In genomic region chr1:27671964-27672749, GRCh38 we compare ENCODE assay signal across 1 cellular context.
TF ChIP-seq lines count a peak whose summit lies in the region.

Gene IFI6 (minus strand): TSS chr1:27672192. CDS start chr1:27669314, 2,878 bp downstream.

TF ChIP-seq in K562, 482 proteins besides CTCF, POLR2A, EP300 and RAD21 (continued from another document and continues in another):
- TF ChIP-seq ZBTB11 (CRISPR knock-in tag; IDR thresholded peaks at IDR 0.05) (0 out of 6 replicates have a peak, but pooled peaks of 1 of the 3 experiments have one; percentile 60), ARID2 (IDR thresholded peaks at IDR 0.05) (no peak), MBD2 (IDR thresholded peaks at IDR 0.05; ENCODE audit: borderline replicate concordance, low read depth) (0 out of 2 replicates have a peak, but pooled peaks have one; percentile 23), NFIC (IDR thresholded peaks at IDR 0.05) (no peak), TARDBP (IDR thresholded peaks at IDR 0.05) (no peak), MCM2 (IDR thresholded peaks at IDR 0.05; ENCODE audit: low read depth) (no peak), MEF2A (IDR thresholded peaks at IDR 0.05; ENCODE audit: control insufficient read depth, low read depth, low read length) (no peak; the same call in 1 of the 2 replicates), ZNF282 (CRISPR knock-in tag; IDR thresholded peaks at IDR 0.05) (no peak), NR2C1 (IDR thresholded peaks at IDR 0.05) (no peak), NR2C1 (tag; IDR thresholded peaks at IDR 0.05) (no peak), ERF (CRISPR knock-in tag; IDR thresholded peaks at IDR 0.05) (no peak), BRF1 (IDR thresholded peaks at IDR 0.05; ENCODE audit: borderline replicate concordance, extremely low read depth, insufficient read length) (no peak), NFRKB (IDR thresholded peaks at IDR 0.05; ENCODE audit: low read depth) (no peak), NFE2L1 (tag; IDR thresholded peaks at IDR 0.05; ENCODE audit: borderline replicate concordance, low read depth) (no peak), KLF16 (IDR thresholded peaks at IDR 0.05) (no peak; the same call in 1 of the 2 replicates), FOSL1 (tag; conservative IDR thresholded peaks at IDR 0.05) (peak; percentile 44; the same call in 1 of the 2 replicates), PHF21A (IDR thresholded peaks at IDR 0.05; ENCODE audit: borderline replicate concordance, low read depth) (no peak), FOS (IDR thresholded peaks at IDR 0.05; ENCODE audit: extremely low read depth, insufficient read length) (peak; percentile 37), IFI16 (CRISPR knock-in tag; IDR thresholded peaks at IDR 0.05) (no peak), SP2 (IDR thresholded peaks at IDR 0.05; ENCODE audit: extremely low read depth, low read depth, low read length, poor library complexity, severe bottlenecking) (no peak), CAMTA2 (CRISPR knock-in tag; conservative IDR thresholded peaks at IDR 0.05) (no peak), RBM15 (IDR thresholded peaks at IDR 0.05; ENCODE audit: insufficient read depth, low read length) (no peak), NR1H2 (CRISPR knock-in tag; IDR thresholded peaks at IDR 0.05) (no peak), RNF2 (IDR thresholded peaks at IDR 0.05) (no peak), TCF7 (IDR thresholded peaks at IDR 0.05; ENCODE audit: borderline replicate concordance) (no peak), ZNF174 (CRISPR knock-in tag; IDR thresholded peaks at IDR 0.05) (no peak), ZMIZ1 (IDR thresholded peaks at IDR 0.05; ENCODE audit: low read depth in 2 of 2, low read length in 2 of 2) (0 out of 4 replicates have a peak, but pooled peaks of 1 of the 2 experiments have one; percentile 31), POU5F1 (IDR thresholded peaks at IDR 0.05; ENCODE audit: borderline replicate concordance, low read depth, low read length, partially characterized antibody) (peak; percentile 15), SMARCC2 (IDR thresholded peaks at IDR 0.05; ENCODE audit: low read depth) (0 out of 2 replicates have a peak, but pooled peaks have one; percentile 38), CBX8 (IDR thresholded peaks at IDR 0.05; ENCODE audit: borderline replicate concordance, extremely low read depth, low read depth, low read length, poor library complexity, severe bottlenecking) (no peak), ATF6 (CRISPR knock-in tag; IDR thresholded peaks at IDR 0.05) (no peak), ZNF766 (CRISPR knock-in tag; conservative IDR thresholded peaks at IDR 0.05) (0 out of 2 replicates have a peak, but pooled peaks have one; percentile 33)
- TF ChIP-seq, protein P1, sequence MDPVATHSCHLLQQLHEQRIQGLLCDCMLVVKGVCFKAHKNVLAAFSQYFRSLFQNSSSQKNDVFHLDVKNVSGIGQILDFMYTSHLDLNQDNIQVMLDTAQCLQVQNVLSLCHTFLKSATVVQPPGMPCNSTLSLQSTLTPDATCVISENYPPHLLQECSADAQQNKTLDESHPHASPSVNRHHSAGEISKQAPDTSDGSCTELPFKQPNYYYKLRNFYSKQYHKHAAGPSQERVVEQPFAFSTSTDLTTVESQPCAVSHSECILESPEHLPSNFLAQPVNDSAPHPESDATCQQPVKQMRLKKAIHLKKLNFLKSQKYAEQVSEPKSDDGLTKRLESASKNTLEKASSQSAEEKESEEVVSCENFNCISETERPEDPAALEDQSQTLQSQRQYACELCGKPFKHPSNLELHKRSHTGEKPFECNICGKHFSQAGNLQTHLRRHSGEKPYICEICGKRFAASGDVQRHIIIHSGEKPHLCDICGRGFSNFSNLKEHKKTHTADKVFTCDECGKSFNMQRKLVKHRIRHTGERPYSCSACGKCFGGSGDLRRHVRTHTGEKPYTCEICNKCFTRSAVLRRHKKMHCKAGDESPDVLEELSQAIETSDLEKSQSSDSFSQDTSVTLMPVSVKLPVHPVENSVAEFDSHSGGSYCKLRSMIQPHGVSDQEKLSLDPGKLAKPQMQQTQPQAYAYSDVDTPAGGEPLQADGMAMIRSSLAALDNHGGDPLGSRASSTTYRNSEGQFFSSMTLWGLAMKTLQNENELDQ (CRISPR knock-in tag; IDR thresholded peaks at IDR 0.05; ENCODE audit: borderline replicate concordance), result no peak
- TF ChIP-seq, protein P2, sequence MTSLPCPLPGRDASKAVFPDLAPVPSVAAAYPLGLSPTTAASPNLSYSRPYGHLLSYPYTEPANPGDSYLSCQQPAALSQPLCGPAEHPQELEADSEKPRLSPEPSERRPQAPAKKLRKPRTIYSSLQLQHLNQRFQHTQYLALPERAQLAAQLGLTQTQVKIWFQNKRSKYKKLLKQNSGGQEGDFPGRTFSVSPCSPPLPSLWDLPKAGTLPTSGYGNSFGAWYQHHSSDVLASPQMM (CRISPR knock-in tag; IDR thresholded peaks at IDR 0.05), result no peak
- TF ChIP-seq, protein P3, sequence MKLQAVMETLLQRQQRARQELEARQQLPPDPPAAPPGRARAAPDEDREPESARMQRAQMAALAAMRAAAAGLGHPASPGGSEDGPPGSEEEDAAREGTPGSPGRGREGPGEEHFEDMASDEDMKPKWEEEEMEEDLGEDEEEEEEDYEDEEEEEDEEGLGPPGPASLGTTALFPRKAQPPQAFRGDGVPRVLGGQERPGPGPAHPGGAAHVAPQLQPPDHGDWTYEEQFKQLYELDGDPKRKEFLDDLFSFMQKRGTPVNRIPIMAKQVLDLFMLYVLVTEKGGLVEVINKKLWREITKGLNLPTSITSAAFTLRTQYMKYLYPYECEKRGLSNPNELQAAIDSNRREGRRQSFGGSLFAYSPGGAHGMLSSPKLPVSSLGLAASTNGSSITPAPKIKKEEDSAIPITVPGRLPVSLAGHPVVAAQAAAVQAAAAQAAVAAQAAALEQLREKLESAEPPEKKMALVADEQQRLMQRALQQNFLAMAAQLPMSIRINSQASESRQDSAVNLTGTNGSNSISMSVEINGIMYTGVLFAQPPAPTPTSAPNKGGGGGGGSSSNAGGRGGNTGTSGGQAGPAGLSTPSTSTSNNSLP (IDR thresholded peaks at IDR 0.05; ENCODE audit: borderline replicate concordance, low read depth, low read length), result 0 out of 2 replicates have a peak, but pooled peaks have one; percentile 48
